26 cellular contexts compared by ENCODE assay signal in genomic region chr2:14285812-14286211, GRCh38.
"Had no signal": no experiment of that assay in that cellular context is flagged by ENCODE, and none has a peak within 500 bp of the region (broad histone marks: within the 10 kb centered on the region; RNA-seq: fewer than 3 reads in every experiment).

No MANE protein-coding gene starts in this region.

- H3K27me3 Mint-ChIP-seq: activated naive CD8-positive, alpha-beta T cell; naive B cell; stimulated activated naive B cell treated with anti-CD40 and anti-IgM and Interleukin-4, amounts not matched to agents 10 μg/mL and 1 μg/mL and 100 μg/mL, for 72 hours had no signal

- H3K36me3 ChIP-seq: adrenal gland, breast epithelium, lower lobe of right lung, sigmoid colon, thoracic aorta, upper lobe of left lung had no signal

- H3K9me3 Mint-ChIP-seq: endodermal cell, neural crest cell, WTC11 had no signal

- H3K27me3 ChIP-seq: adrenal gland, breast epithelium, sigmoid colon, upper lobe of left lung had no signal

- H3K4me1 Mint-ChIP-seq: naive B cell; stimulated activated naive B cell treated with anti-CD40 and anti-IgM and Interleukin-4, amounts not matched to agents 10 μg/mL and 1 μg/mL and 100 μg/mL, for 72 hours; WTC11 had no signal

- H3K27ac Mint-ChIP-seq: activated naive CD8-positive, alpha-beta T cell; activated T-helper 2 cell treated with anti-CD3 and anti-CD28 coated beads, Interferon-gamma antibody, Interleukin-2, Interleukin-4, amounts not matched to agents 10 μg/mL and 5 μg/mL and 100 μg/mL, durations not matched to agents 14 hours and 24 hours and 36 hours; endodermal cell; naive B cell; stimulated activated naive B cell treated with anti-CD40 and anti-IgM and Interleukin-4, amounts not matched to agents 10 μg/mL and 1 μg/mL and 100 μg/mL, for 72 hours; WTC11 had no signal

- H3K4me3 ChIP-seq: adrenal gland, breast epithelium, lower lobe of right lung, sigmoid colon, smooth muscle cell, thoracic aorta, upper lobe of left lung had no signal

- FAIRE-seq: astrocyte, kidney had no signal

- H3K36me3 Mint-ChIP-seq: activated naive CD8-positive, alpha-beta T cell; naive B cell; stimulated activated naive B cell treated with anti-CD40 and anti-IgM and Interleukin-4, amounts not matched to agents 10 μg/mL and 1 μg/mL and 100 μg/mL, for 72 hours; WTC11 had no signal

- DNase-seq: activated CD4-positive, alpha-beta T cell treated with anti-CD3 and anti-CD28 coated beads for 4 hours; activated CD4-positive, alpha-beta T cell treated with anti-CD3 and anti-CD28 coated beads, Interleukin-2, amount 50 U/mL, for 48 hours; activated CD8-positive, alpha-beta memory T cell treated with anti-CD3 and anti-CD28 coated beads, Interleukin-2, amount 50 U/mL, for 48 hours; activated naive CD4-positive, alpha-beta T cell; activated T-cell treated with anti-CD3 and anti-CD28 coated beads, Interleukin-2, amount 50 U/mL, for 4 hours; adrenal gland; cortex of kidney; endodermal cell; kidney; lower lobe of right lung; naive B cell; retina; sigmoid colon; stimulated activated CD4-positive, alpha-beta T cell treated with anti-CD3 and anti-CD28 coated beads, Interleukin-2, amount 100 ng/mL, for 48 hours; stimulated activated CD8-positive, alpha-beta memory T cell treated with anti-CD3 and anti-CD28 coated beads, Interleukin-4, amount 100 ng/mL, for 48 hours; stimulated activated naive B cell treated with anti-CD40 and anti-IgM and Interleukin-4, amounts not matched to agents 10 μg/mL and 1 μg/mL and 100 μg/mL, for 72 hours; T-helper 9 cell; upper lobe of left lung had no signal

- H3K4me3 Mint-ChIP-seq: activated naive CD8-positive, alpha-beta T cell; activated T-cell treated with anti-CD3 and anti-CD28 coated beads, Interleukin-2, amount 50 U/mL, for 4 hours; endodermal cell; naive B cell; neural crest cell; stimulated activated naive B cell treated with anti-CD40 and anti-IgM and Interleukin-4, amounts not matched to agents 10 μg/mL and 1 μg/mL and 100 μg/mL, for 72 hours; WTC11 had no signal
